ENCODE assay signal across 18 cellular contexts in the genomic region with DNA sequence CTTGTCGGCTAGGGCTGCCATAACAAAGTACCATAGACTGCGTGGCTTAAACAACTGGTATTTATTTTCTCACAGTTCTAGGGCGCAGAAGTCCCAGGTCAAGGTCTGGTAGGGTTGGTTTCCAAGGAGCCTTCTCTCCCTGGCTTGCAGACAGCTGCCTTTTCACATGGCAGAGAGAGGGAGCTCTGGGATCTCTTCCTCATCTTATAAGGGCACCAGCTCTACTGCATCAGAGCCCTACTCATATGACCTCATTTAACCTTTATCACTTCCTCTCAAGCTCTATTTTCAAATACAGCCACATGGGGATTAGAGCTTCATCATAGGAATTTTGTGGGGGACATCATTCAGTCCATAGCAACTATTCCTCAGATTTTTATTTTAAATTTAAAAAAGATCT. TPM values are rescaled to one million over a fixed set of nuclear protein-coding genes. Genes with fewer than 3 reads are reported as not detected.
A peak's percentile ranks its signal among the peaks of the same experiment; 100 is the strongest.
DNase-seq lines count a peak whose midpoint lies in the region; ATAC-seq, FAIRE-seq and TF ChIP-seq lines count a peak whose summit lies in the region.
"Had no signal": no experiment of that assay in that cellular context is flagged by ENCODE, and none has a peak within 500 bp of the region (broad histone marks: within the 10 kb centered on the region; RNA-seq: fewer than 3 reads in every experiment).

No MANE protein-coding gene starts in this region.

- no peaks in the 10 kb centered on the region for H3K36me3 ChIP-seq in K562 (ENCODE audit: control insufficient read depth, insufficient read depth, low read length)
- H3K36me3 ChIP-seq: uterus had no signal

- peaks cover 3 to 38% of the 10 kb centered on the region in 2 experiments; a peak in 3 of 5 replicates for H3K4me1 ChIP-seq in K562 (replicated peaks in 1 of 2; ENCODE audit: control insufficient read depth in 2 of 2, insufficient read depth in 2 of 2, low read length in 2 of 2)
- H3K4me1 ChIP-seq: uterus had no signal

- no peak for TF ChIP-seq POLR2A in K562 (conservative IDR thresholded peaks at IDR 0.05)

- CTCF ChIA-PET in K562 (lab: Yijun Ruan, JAX; ENCODE audit: low intra/inter-chr PET ratio) = interaction anchor here (0.6 kb wide), 1 partner anchor 59 kb away, joined by 4 read pairs; no protein-coding TSS in a partner anchor

- intact Hi-C loops in K562 (cut with micrococcal nuclease) = no loop called here

- no peaks in the 10 kb centered on the region for H3K27me3 ChIP-seq in K562 (ENCODE audit: control insufficient read depth in 2 of 2, insufficient read depth in 2 of 2, low read length in 2 of 2)
- H3K27me3 ChIP-seq: uterus had no signal

- peak; percentile 39 for DNase-seq in A172 (ENCODE audit: low spot score)
- DNase-seq in GDM1 (lab: John Stamatoyannopoulos, UW) = peak; percentile 11
- peak; percentile 86 for DNase-seq in NCI-H82 (lab: John Stamatoyannopoulos, UW)
- peak in 1 of 4 experiments; percentile 43 for DNase-seq in K562 (ENCODE audit: extremely low read depth in 1 of 4, low spot score in 3 of 4)
- no peak for DNase-seq in HPDE6-E6E7 (ENCODE audit: extremely low spot score)
- no peak for DNase-seq in NCI-H226
- DNase-seq: activated B cell treated with CpG ODN at 0.5 μM for 24 hours; activated effector memory CD4-positive, alpha-beta T cell treated with Interleukin-2 at 50 U/mL for 16 hours; amygdala; foreskin melanocyte; immature natural killer cell; NCI-H1105; NCI-H446; uterus had no signal

- no peaks in the 10 kb centered on the region for H3K9me1 ChIP-seq in K562 (ENCODE audit: control insufficient read depth, insufficient read depth, low read length)

- no peak overlapping the region for H3K4me2 ChIP-seq in K562 (ENCODE audit: insufficient read depth, low read length)

- no peaks in the 10 kb centered on the region for H4K20me1 ChIP-seq in K562 (replicated peaks; ENCODE audit: control insufficient read depth, insufficient read depth, low read length)

- 54% methylated on average over 3 of the region's 3 CpGs for WGBS in K562 (ENCODE audit: insufficient coverage, low coverage, missing lambda C conversion rate)

- POLR2A ChIA-PET in K562 (lab: Yijun Ruan, JAX) = interaction anchor here (0.9 to 1.6 kb wide), 3 partner anchors 18 to 54 kb away, joined by 4 to 12 read pairs (median 4); partner anchors contain the start of gene U2SURP

- peak; percentile 10 to 23; a peak in 2 of 4 replicates for TF ChIP-seq RAD21 in K562 (CRISPR knock-in tag; conservative IDR thresholded peaks at IDR 0.05 in 1 of 2, IDR thresholded peaks at IDR 0.05 in 1 of 2)

- FAIRE-seq in K562 (lab: Jason Lieb, UNC) = peak; percentile 46
- FAIRE-seq: endometrium had no signal

- in situ Hi-C loops in K562 (cut with MboI) = loop anchor here (5.0 kb wide), 1 partner anchor 49 kb away; no protein-coding TSS in a partner anchor

- no peaks in the 10 kb centered on the region for H3K79me2 ChIP-seq in K562 (ENCODE audit: control insufficient read depth, insufficient read depth, low read length)

- BruUV-seq in K562 (replicated peaks; lab: Mats Ljungman, UMichigan) = no TSS peak

- peak in 1 of 3 experiments; percentile 30; a peak in 1 of 6 replicates for TF ChIP-seq CTCF in K562 (IDR thresholded peaks at IDR 0.05 in 2 of 3, conservative IDR thresholded peaks at IDR 0.05 in 1 of 3; ENCODE audit: insufficient read depth in 2 of 3, low read depth in 1 of 3, low read length in 3 of 3)

- no peak for TF ChIP-seq EP300 in K562 (IDR thresholded peaks at IDR 0.05; ENCODE audit: low read length)

- no peak overlapping the region for H3K9ac ChIP-seq in K562 (ENCODE audit: insufficient read depth in 1 of 2, low read depth in 2 of 2, low read length in 2 of 2)

- no peak overlapping the region for H3K27ac ChIP-seq in K562 (ENCODE audit: extremely low read depth, low read depth, low read length)
- H3K27ac ChIP-seq: uterus had no signal

- H3K4me3 ChIP-seq in K562 = no peak overlapping the region
- H3K4me3 ChIP-seq: uterus had no signal

- H2AFZ ChIP-seq in K562 (ENCODE audit: low read depth, low read length) = peak overlapping the region; percentile 89

- no peaks in the 10 kb centered on the region for H3K9me3 ChIP-seq in K562 (replicated peaks; ENCODE audit: control insufficient read depth, insufficient read depth, low read depth, low read length)
- H3K9me3 ChIP-seq: uterus had no signal

- 0 out of 3 replicates have a peak, but pooled peaks have one; percentile 8 for ATAC-seq in K562
- no peak for ATAC-seq in HG03095 (IDR thresholded peaks at IDR 0.05; ENCODE audit: unreplicated experiment)
- no peak for ATAC-seq in GM19397 (IDR thresholded peaks at IDR 0.05; ENCODE audit: unreplicated experiment)

TF ChIP-seq in K562, 482 proteins besides CTCF, POLR2A, EP300 and RAD21 (continues in another document):
- 0 out of 2 replicates have a peak, but pooled peaks have one; percentile 43 for TF ChIP-seq DMBX1 (CRISPR knock-in tag; IDR thresholded peaks at IDR 0.05; ENCODE audit: borderline replicate concordance)
- TF ChIP-seq SFPQ (IDR thresholded peaks at IDR 0.05; ENCODE audit: low read depth, low read length) = no peak
- no peak for TF ChIP-seq ZBTB26 (CRISPR knock-in tag; IDR thresholded peaks at IDR 0.05)
- TF ChIP-seq ZFX (CRISPR knock-in tag; IDR thresholded peaks at IDR 0.05) = no peak
- TF ChIP-seq SPI1 (IDR thresholded peaks at IDR 0.05; ENCODE audit: borderline replicate concordance, low read depth, low read length) = peak; percentile 68; the same call in 1 of the 2 replicates
- TF ChIP-seq ZNF696 (CRISPR knock-in tag; conservative IDR thresholded peaks at IDR 0.05) = no peak

RNA-seq across cellular contexts. Expression of gene PAQR9, which starts 17.6 kb away (rescaled TPM):
- 0.07 TPM in 1 of 2 replicates, not detected in the other for total RNA-seq in A172 (2014; rRNA removed; shearing (Covaris generic))
- total RNA-seq in K562 (2011; cell fraction: chromatin; rRNA removed; ENCODE audit: low replicate concordance) = 0.53 and 1.0 TPM in 2 replicates
- 1.4 and 2.0 TPM in 2 replicates for total RNA-seq in K562 (2011; cell fraction: nucleolus; rRNA removed)
- total RNA-seq in K562 (2011; cell fraction: nucleoplasm; rRNA removed) = 0.92 and 1.8 TPM in 2 replicates
- 0.27 and 0.29 TPM in 2 replicates for total RNA-seq in K562 (2014; rRNA removed)
- total RNA-seq in K562 (2014; rRNA removed; fragmentation: Illumina TruSeq; extraction: Trizol) = 0.07 and 0.16 TPM in 2 replicates
- 0.04 TPM in 1 of 2 replicates, not detected in the other for total RNA-seq in K562 (2015; rRNA removed; fragmentation: Illumina TruSeq; extraction: Trizol)
- total RNA-seq in K562 (2021) = 0.40 and 0.58 TPM in 2 replicates
- polyA plus RNA-seq in K562 (2011; rRNA removed) = 0.12 and 0.39 TPM in 2 replicates
- 0.12 and 1.3 TPM in 2 replicates for polyA plus RNA-seq in K562 (2011; cell fraction: cytosol; rRNA removed)
- 0.20 and 1.0 TPM in 2 replicates for polyA plus RNA-seq in K562 (2011; cell fraction: nucleus; rRNA removed)
- polyA plus RNA-seq in K562 (2012) = 0.11 and 0.31 TPM in 2 replicates
- polyA plus RNA-seq in K562 (2014; fragmentation: Illumina TruSeq; extraction: Trizol) = 0.21 and 0.22 TPM in 2 replicates
- polyA plus RNA-seq in K562 (2014; fragmentation: Nextera tagmentation; extraction: Ambion mirVana) = under 1 TPM; 0.08 to 0.13 TPM
- 0.33 and 0.47 TPM in 2 replicates for polyA plus RNA-seq in K562 (2014; rRNA removed)
- polyA minus RNA-seq in K562 (2011; rRNA and poly(A)+ RNA removed) = 0.18 and 0.39 TPM in 2 replicates
- not detected in 2 replicates for polyA minus RNA-seq in K562 (2011; cell fraction: cytosol; rRNA and poly(A)+ RNA removed)
- 0.27 and 0.56 TPM in 2 replicates for polyA minus RNA-seq in K562 (2011; cell fraction: nucleus; rRNA and poly(A)+ RNA removed)
- total RNA-seq: activated B cell treated with CpG ODN at 0.5 μM for 24 hours; activated CD8-positive, alpha-beta memory T cell treated with anti-CD3 and anti-CD28 coated beads for 36 hours had no signal
- polyA plus RNA-seq: immature natural killer cell had no signal

RNA-seq across cellular contexts. Expression of gene U2SURP, which starts 20.3 kb away (rescaled TPM):
- 111 and 165 TPM in 2 replicates for total RNA-seq in A172 (2014; rRNA removed; shearing (Covaris generic))
- total RNA-seq in K562 (2011; cell fraction: chromatin; rRNA removed; ENCODE audit: low replicate concordance) = 224 and 739 TPM in 2 replicates
- 79.4 and 92.0 TPM in 2 replicates for total RNA-seq in K562 (2011; cell fraction: nucleolus; rRNA removed)
- 184 and 255 TPM in 2 replicates for total RNA-seq in K562 (2011; cell fraction: nucleoplasm; rRNA removed)
- 116 and 128 TPM in 2 replicates for total RNA-seq in K562 (2014; rRNA removed)
- total RNA-seq in K562 (2014; rRNA removed; fragmentation: Illumina TruSeq; extraction: Trizol) = 280 and 375 TPM in 2 replicates
- total RNA-seq in K562 (2015; rRNA removed; fragmentation: Illumina TruSeq; extraction: Trizol) = 193 and 205 TPM in 2 replicates
- total RNA-seq in K562 (2021) = 198 and 199 TPM in 2 replicates
- polyA plus RNA-seq in K562 (2011; rRNA removed) = 108 and 140 TPM in 2 replicates
- 8.8 and 22.2 TPM in 2 replicates for polyA plus RNA-seq in K562 (2011; cell fraction: cytosol; rRNA removed)
- polyA plus RNA-seq in K562 (2011; cell fraction: nucleus; rRNA removed) = 182 and 207 TPM in 2 replicates
- 66.4 and 103 TPM in 2 replicates for polyA plus RNA-seq in K562 (2012)
- 174 and 178 TPM in 2 replicates for polyA plus RNA-seq in K562 (2014; fragmentation: Illumina TruSeq; extraction: Trizol)
- 100 to 1,000 TPM; 191 to 322 TPM for polyA plus RNA-seq in K562 (2014; fragmentation: Nextera tagmentation; extraction: Ambion mirVana)
- 97.8 and 140 TPM in 2 replicates for polyA plus RNA-seq in K562 (2014; rRNA removed)
- 269 and 309 TPM in 2 replicates for polyA minus RNA-seq in K562 (2011; rRNA and poly(A)+ RNA removed)
- polyA minus RNA-seq in K562 (2011; cell fraction: cytosol; rRNA and poly(A)+ RNA removed) = 56.3 and 70.0 TPM in 2 replicates
- 193 and 346 TPM in 2 replicates for polyA minus RNA-seq in K562 (2011; cell fraction: nucleus; rRNA and poly(A)+ RNA removed)

Comparison
In these comparisons a context has a peak if more than half of its experiments do, and no peak if none do; other contexts are left out.
1. DNase-seq: peak in A172 (single experiment), GDM1 (single experiment) and NCI-H82 (single experiment); none in HPDE6-E6E7 (single experiment) and NCI-H226 (single experiment).